Comparison of ENCODE assay signal across 8 cellular contexts in genomic region chr18:79458131-79458838, GRCh38.
DNase-seq lines count a peak whose midpoint lies in the region; ATAC-seq, FAIRE-seq and TF ChIP-seq lines count a peak whose summit lies in the region.

No MANE protein-coding gene starts in this region.

- no peaks in the 10 kb centered on the region for H3K79me2 ChIP-seq in H1 (ENCODE audit: control insufficient read depth in 1 of 2, insufficient read depth in 2 of 2, low read length in 2 of 2)

- TF ChIP-seq RAD21 in H1 (IDR thresholded peaks at IDR 0.05 in 1 of 2, conservative IDR thresholded peaks at IDR 0.05 in 1 of 2; ENCODE audit: low read depth in 2 of 2, low read length in 2 of 2) = no peak

- no peak overlapping the region for H2BK15ac ChIP-seq in H1 (ENCODE audit: low read length)

- peak overlapping the region; percentile 69 for H3K4ac ChIP-seq in H1 (replicated peaks; ENCODE audit: insufficient read length, low read depth, low read length)

- H3K56ac ChIP-seq in H1 (replicated peaks; ENCODE audit: insufficient read length, low read depth, low read length) = no peak overlapping the region

- H3K23me2 ChIP-seq in H1 (ENCODE audit: low read depth, low read length) = no peaks in the 10 kb centered on the region

- H2BK5ac ChIP-seq in H1 (ENCODE audit: low read depth, low read length) = no peak overlapping the region

- 89% methylated on average over 29 of the region's 45 CpGs; no CpG with 5 or more reads in 1 of the 2 experiments for WGBS in H1 (ENCODE audit: extremely low coverage in 1 of 2, insufficient coverage in 1 of 2, insufficient read length in 1 of 2, insufficient replicate concordance in 2 of 2, low coverage in 1 of 2, low lambda C conversion rate in 2 of 2, missing lambda C conversion rate in 1 of 2), 2 experiments
- WGBS in upper lobe of left lung, 2 donors = 60 to 76% methylated on average over 39 to 44 of the region's 45 CpGs

- H3K9me3 ChIP-seq in H1 (ENCODE audit: insufficient read depth in 2 of 2, low read depth in 1 of 2, low read length in 1 of 2) (no peaks in the 10 kb centered on the region), lower lobe of right lung (no peaks in the 10 kb centered on the region), upper lobe of left lung (no peaks in the 10 kb centered on the region)

- no peak overlapping the region for H3K9ac ChIP-seq in H1 (replicated peaks in 1 of 4; ENCODE audit: extremely low read depth in 1 of 4, low read depth in 3 of 4, low read length in 3 of 4)

- no peak overlapping the region for H3K4me2 ChIP-seq in H1 (ENCODE audit: insufficient read depth in 1 of 2, low read depth in 2 of 2, low read length in 2 of 2)

- H3K27me3 ChIP-seq in H1 (replicated peaks in 1 of 4; ENCODE audit: control insufficient read depth in 3 of 4, extremely low read depth in 1 of 4, insufficient read depth in 3 of 4, low read length in 3 of 4) = no peaks in the 10 kb centered on the region
- H3K27me3 ChIP-seq in lower lobe of right lung (ENCODE audit: low read depth) = no peaks in the 10 kb centered on the region
- H3K27me3 ChIP-seq in upper lobe of left lung = no peaks in the 10 kb centered on the region

- TF ChIP-seq POLR2A in H1 (IDR thresholded peaks at IDR 0.05; ENCODE audit: control extremely low read depth in 1 of 2, low read depth in 2 of 2, low read length in 2 of 2) (no peak), upper lobe of left lung (IDR thresholded peaks at IDR 0.05) (no peak)

- TF ChIP-seq CTCF in H1 (IDR thresholded peaks at IDR 0.05; ENCODE audit: control extremely low read depth in 1 of 3, insufficient read depth in 1 of 3, low read depth in 1 of 3, low read length in 3 of 3) (no peak), lower lobe of right lung (IDR thresholded peaks at IDR 0.05) (no peak), upper lobe of left lung (IDR thresholded peaks at IDR 0.05) (no peak)

- H3K4me3 ChIP-seq in H1 (ENCODE audit: extremely low read depth in 1 of 4, insufficient read depth in 2 of 4, low read depth in 3 of 4, low read length in 4 of 4) = no peak overlapping the region
- peak overlapping the region; percentile 7 for H3K4me3 ChIP-seq in lower lobe of right lung
- H3K4me3 ChIP-seq in upper lobe of left lung = no peak overlapping the region

- H2BK20ac ChIP-seq in H1 (ENCODE audit: low read length) = no peak overlapping the region

- no peak overlapping the region for H3K18ac ChIP-seq in H1 (ENCODE audit: extremely low read depth, low read length)

- H4K91ac ChIP-seq in H1 (replicated peaks; ENCODE audit: insufficient read length, low read length) = peak overlapping the region; percentile 54

- no peak overlapping the region for H2BK120ac ChIP-seq in H1 (replicated peaks; ENCODE audit: low read depth, low read length)

- no peak overlapping the region for H3K14ac ChIP-seq in H1 (ENCODE audit: insufficient read length)

- FAIRE-seq in H1 (lab: Jason Lieb, UNC) = no peak

- no peak overlapping the region for H3K23ac ChIP-seq in H1 (ENCODE audit: insufficient read length)

- H3K27ac ChIP-seq in H1 (ENCODE audit: low read depth, low read length) (no peak overlapping the region), lower lobe of right lung (peak overlapping the region; percentile 73), upper lobe of left lung (peak overlapping the region; percentile 76 to 90 (median 84))

- H2BK12ac ChIP-seq in H1 (ENCODE audit: low read depth, low read length) = no peak overlapping the region

- no peak overlapping the region for H4K5ac ChIP-seq in H1 (ENCODE audit: insufficient read length, low read depth, low read length)

- DNase-seq in HuH-7.5 (ENCODE audit: low spot score) = peak; percentile 72
- DNase-seq in H1 (ENCODE audit: low read depth in 1 of 2, low spot score in 2 of 2) = no peak
- no peak for DNase-seq in lower lobe of right lung
- peak; percentile 46 to 86 for DNase-seq in upper lobe of left lung
- DNase-seq in NCI-H1417 (lab: John Stamatoyannopoulos, UW) = no peak
- DNase-seq in COLO668 (lab: John Stamatoyannopoulos, UW; ENCODE audit: unreplicated experiment) = no peak

- no peaks in the 10 kb centered on the region for H4K20me1 ChIP-seq in H1 (replicated peaks in 1 of 2; ENCODE audit: control insufficient read depth in 1 of 2, insufficient read depth in 2 of 2, low read length in 2 of 2)

- H3K36me3 ChIP-seq in H1 (ENCODE audit: control insufficient read depth in 2 of 4, insufficient read depth in 4 of 4, low read length in 3 of 4) (no peaks in the 10 kb centered on the region), lower lobe of right lung (peaks cover 36% of the 10 kb centered on the region), upper lobe of left lung (peaks cover 0 to 48% (median 20%) of the 10 kb centered on the region in 4 donors)

- ATAC-seq in lower lobe of right lung (peak; percentile 52 to 59), upper lobe of left lung (ENCODE audit: low FRiP score in 2 of 2) (peak; percentile 49 to 83), GM19351 (IDR thresholded peaks at IDR 0.05; ENCODE audit: unreplicated experiment) (no peak), HG02973 (IDR thresholded peaks at IDR 0.05; ENCODE audit: unreplicated experiment) (no peak)

- no peak overlapping the region for H2AK5ac ChIP-seq in H1 (ENCODE audit: low read depth, low read length)

- intact Hi-C loops in lower lobe of right lung (cut with DNase I) = no loop called here

- H3K4me1 ChIP-seq in H1 (replicated peaks in 1 of 4; ENCODE audit: control insufficient read depth in 3 of 4, insufficient read depth in 4 of 4, low read length in 3 of 4) (peaks cover 0 to 11% (median 8%) of the 10 kb centered on the region in 4 experiments; a peak in 5 of 7 replicates), lower lobe of right lung (peaks cover 32% of the 10 kb centered on the region), upper lobe of left lung (peaks cover 17 to 54% (median 32%) of the 10 kb centered on the region in 4 donors)

- TF ChIP-seq EP300 in H1 (IDR thresholded peaks at IDR 0.05; ENCODE audit: borderline replicate concordance in 1 of 2, low read depth in 2 of 2, low read length in 2 of 2) (no peak), upper lobe of left lung (IDR thresholded peaks at IDR 0.05) (peak in 2 of 4 donors; percentile 46 to 62)

- no peak overlapping the region for H2AFZ ChIP-seq in H1 (ENCODE audit: low read length)

- CTCF ChIA-PET in H1 (lab: Charles Lee; ENCODE audit: partially characterized antibody) = no interaction called here

- POLR2A ChIA-PET in H1 (lab: Charles Lee; ENCODE audit: partially characterized antibody) = no interaction called here

- H4K8ac ChIP-seq in H1 (ENCODE audit: extremely low read depth, insufficient read depth, low read length) = no peak overlapping the region; the same call in 1 of the 2 replicates

- H3K79me1 ChIP-seq in H1 (ENCODE audit: low read depth, low read length) = no peaks in the 10 kb centered on the region; the same call in 1 of the 2 replicates

TF ChIP-seq in H1, 55 proteins besides CTCF, POLR2A, EP300 and RAD21:
- TF ChIP-seq BACH1 (IDR thresholded peaks at IDR 0.05; ENCODE audit: low read length) (no peak), RFX5 (IDR thresholded peaks at IDR 0.05; ENCODE audit: borderline replicate concordance, low read depth, low read length) (no peak), CREB1 (IDR thresholded peaks at IDR 0.05) (no peak), NRF1 (IDR thresholded peaks at IDR 0.05; ENCODE audit: low read depth, low read length) (no peak), TBP (IDR thresholded peaks at IDR 0.05; ENCODE audit: low read depth, low read length) (no peak), CBX8 (IDR thresholded peaks at IDR 0.05; ENCODE audit: borderline replicate concordance, low read depth, low read length) (no peak), GABPA (IDR thresholded peaks at IDR 0.05; ENCODE audit: borderline replicate concordance, insufficient read depth, low read length) (no peak), HDAC2 (IDR thresholded peaks at IDR 0.05; ENCODE audit: borderline replicate concordance in 1 of 2, low read depth in 2 of 2, low read length in 2 of 2) (no peak), SIX5 (IDR thresholded peaks at IDR 0.05; ENCODE audit: low read depth, low read length) (no peak), EGR1 (IDR thresholded peaks at IDR 0.05; ENCODE audit: borderline replicate concordance, low read depth, low read length) (no peak), TCF12 (IDR thresholded peaks at IDR 0.05; ENCODE audit: low read depth, low read length) (no peak), KDM5A (IDR thresholded peaks at IDR 0.05; ENCODE audit: low read length) (no peak), SUZ12 (IDR thresholded peaks at IDR 0.05; ENCODE audit: low read length) (no peak), SIN3A (conservative IDR thresholded peaks at IDR 0.05 in 1 of 2, IDR thresholded peaks at IDR 0.05 in 1 of 2; ENCODE audit: low read depth in 1 of 2, low read length in 2 of 2) (no peak)

Comparison
In these comparisons a context has a peak if more than half of its experiments do, and no peak if none do; other contexts are left out.
1. DNase-seq: peak in HuH-7.5 (single experiment) and upper lobe of left lung (2 of 2); none in H1 (0 of 2), lower lobe of right lung (single experiment), NCI-H1417 (0 of 3) and COLO668 (single experiment).
2. ATAC-seq: peak in lower lobe of right lung (2 of 2) and upper lobe of left lung (2 of 2); none in GM19351 (single experiment) and HG02973 (single experiment).